ENCODE assay signal across 8 cellular contexts in the genomic region with DNA sequence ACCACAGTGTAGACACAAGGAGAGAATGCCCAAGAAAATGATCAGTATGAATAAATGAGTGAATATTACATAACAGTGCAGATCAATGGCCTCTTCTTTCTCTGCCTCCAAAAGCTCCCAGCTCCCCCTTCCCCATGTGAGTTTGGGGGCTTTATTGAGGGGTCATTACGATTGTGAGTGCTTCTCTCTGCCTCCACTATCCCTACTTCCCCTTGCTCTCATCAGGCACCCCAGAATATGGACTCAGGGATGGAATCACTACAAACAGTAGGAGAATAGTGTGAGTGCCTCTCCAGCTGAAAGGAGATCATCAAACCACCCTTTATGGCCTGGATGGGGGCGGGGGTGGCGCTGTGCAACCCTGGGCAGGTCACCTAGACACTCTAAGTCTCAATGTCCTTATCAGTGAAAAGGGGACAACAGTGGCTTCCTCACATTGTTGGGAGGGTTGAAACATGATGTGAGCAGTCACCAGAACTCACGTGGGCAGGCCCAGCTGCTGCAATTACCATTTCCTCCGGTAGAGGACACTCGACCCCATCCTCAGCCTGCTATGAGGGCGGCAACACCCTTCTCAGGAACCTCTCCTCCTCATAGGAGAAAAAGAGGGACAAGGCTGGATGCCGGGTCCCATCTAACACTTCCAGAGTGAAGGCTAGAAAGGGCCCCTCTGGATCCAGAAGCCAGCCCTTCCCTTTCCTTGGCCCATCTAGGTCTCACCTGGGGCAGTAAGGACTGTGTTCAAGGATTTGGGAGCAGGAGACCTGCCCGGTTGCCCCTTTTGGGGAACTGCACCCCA. TPM values are rescaled to one million over a fixed set of nuclear protein-coding genes. Genes with fewer than 3 reads are reported as not detected.
DNase-seq lines count a peak whose midpoint lies in the region; ATAC-seq and TF ChIP-seq lines count a peak whose summit lies in the region.

No MANE protein-coding gene starts in this region.

- no peaks in the 10 kb centered on the region for H3K36me3 Mint-ChIP-seq in activated CD4-positive, alpha-beta T cell treated with anti-CD3 and anti-CD28 coated beads, Interleukin-2, amount 10 ng/mL, durations not matched to agents 7 days and 5 days (ENCODE audit: low read depth)

- WGBS in lower leg skin, 2 donors: 11 to 13% methylated on average over 9 of the region's 9 CpGs

- ATAC-seq in HG03108 (IDR thresholded peaks at IDR 0.05; ENCODE audit: unreplicated experiment): peak; percentile 34
- ATAC-seq in GM19395 (IDR thresholded peaks at IDR 0.05; ENCODE audit: unreplicated experiment): no peak

- CTCF ChIA-PET in activated CD4-positive, alpha-beta T cell treated with anti-CD3 and anti-CD28 coated beads, Interleukin-2, amount 10 ng/mL, durations not matched to agents 7 days and 5 days (lab: Charles Lee): interaction anchor here (0.7 to 6.0 kb wide), 19 partner anchors 8 to 253 kb away, joined by 3 to 57 read pairs (median 4); partner anchors contain the start of gene PSMB3

- H3K27me3 Mint-ChIP-seq in activated CD4-positive, alpha-beta T cell treated with anti-CD3 and anti-CD28 coated beads, Interleukin-2, amount 10 ng/mL, durations not matched to agents 7 days and 5 days: peaks cover 10% of the 10 kb centered on the region

- H3K9me3 Mint-ChIP-seq in activated CD4-positive, alpha-beta T cell treated with anti-CD3 and anti-CD28 coated beads, Interleukin-2, amount 10 ng/mL, durations not matched to agents 7 days and 5 days: no peaks in the 10 kb centered on the region

- no peaks in the 10 kb centered on the region for H3K9me3 ChIP-seq in colonic mucosa

- H3K4me3 Mint-ChIP-seq in activated CD4-positive, alpha-beta T cell treated with anti-CD3 and anti-CD28 coated beads, Interleukin-2, amount 10 ng/mL, durations not matched to agents 7 days and 5 days: no peak overlapping the region

- peak overlapping the region; percentile 2 for H3K27ac Mint-ChIP-seq in activated CD4-positive, alpha-beta T cell treated with anti-CD3 and anti-CD28 coated beads, Interleukin-2, amount 10 ng/mL, durations not matched to agents 7 days and 5 days

- no peak overlapping the region for H3K4me3 ChIP-seq in colonic mucosa
- no peak overlapping the region for H3K4me3 ChIP-seq in lower leg skin (ENCODE audit: low read depth, poor library complexity, severe bottlenecking)

- DNase-seq in D341Med (ENCODE audit: low spot score) (peak; percentile 93), NCI-H526 (lab: John Stamatoyannopoulos, UW) (peak; percentile 45 to 89), colonic mucosa (peak; percentile 89), lower leg skin (ENCODE audit: low spot score in 2 of 2) (peak; percentile 85 to 96)
- peak; percentile 82 for DNase-seq in activated CD4-positive, alpha-beta T cell treated with anti-CD3 and anti-CD28 coated beads, Interleukin-2, amount 10 ng/mL, durations not matched to agents 7 days and 5 days
- DNase-seq in stimulated activated CD4-positive, alpha-beta T cell treated with anti-CD3 and anti-CD28 coated beads, Interleukin-4, amount 100 ng/mL, for 4 hours: peak; percentile 80 to 81

- H3K36me3 ChIP-seq in colonic mucosa: no peaks in the 10 kb centered on the region

- POLR2A ChIA-PET in activated CD4-positive, alpha-beta T cell treated with anti-CD3 and anti-CD28 coated beads, Interleukin-2, amount 10 ng/mL, durations not matched to agents 7 days and 5 days (lab: Charles Lee): no interaction called here

- no peak overlapping the region for H3K27ac ChIP-seq in colonic mucosa

- peak overlapping the region in 1 of 2 donors; percentile 43 for H3K9ac ChIP-seq in colonic mucosa (ENCODE audit: low read depth in 2 of 2, low read length in 2 of 2)

- peak; percentile 98 for TF ChIP-seq CTCF in colonic mucosa (IDR thresholded peaks at IDR 0.05)
- peak in 1 of 3 donors; percentile 98 for TF ChIP-seq CTCF in lower leg skin (IDR thresholded peaks at IDR 0.05)

- H3K4me1 ChIP-seq in colonic mucosa: no peaks in the 10 kb centered on the region

- no peak for TF ChIP-seq POLR2A in lower leg skin (IDR thresholded peaks at IDR 0.05)

- intact Hi-C loops in colonic mucosa (cut with DNase I): loop anchor here (2.0 kb wide), 1 partner anchor 58 kb away; no protein-coding TSS in a partner anchor
- intact Hi-C loops in lower leg skin (cut with DNase I; ENCODE audit: low total_unique reads): no loop called here

- H3K4me1 Mint-ChIP-seq in activated CD4-positive, alpha-beta T cell treated with anti-CD3 and anti-CD28 coated beads, Interleukin-2, amount 10 ng/mL, durations not matched to agents 7 days and 5 days: peaks cover 38% of the 10 kb centered on the region

- H3K27me3 ChIP-seq in colonic mucosa: peaks cover 27% of the 10 kb centered on the region

RNA-seq across cellular contexts. Expression of gene EPOP, which starts 2.1 kb away (rescaled TPM):
- total RNA-seq in activated CD4-positive, alpha-beta T cell treated with anti-CD3 and anti-CD28 coated beads, Interleukin-2, amount 10 ng/mL, durations not matched to agents 7 days and 5 days: 1 to 10 TPM; 7.5 to 7.8 TPM
- total RNA-seq in colonic mucosa (1 to 10 TPM; 1.1 to 1.8 TPM), lower leg skin (1 to 10 TPM; 1.8 to 8.7 (median 3.3) TPM)

RNA-seq across cellular contexts. Expression of gene MLLT6, which starts 28.2 kb away (rescaled TPM):
- 100 to 1,000 TPM; 251 to 264 TPM for total RNA-seq in activated CD4-positive, alpha-beta T cell treated with anti-CD3 and anti-CD28 coated beads, Interleukin-2, amount 10 ng/mL, durations not matched to agents 7 days and 5 days
- 100 to 1,000 TPM in 1 of 2 donors, 10 to 100 TPM in 1; 74.1 to 109 TPM for total RNA-seq in colonic mucosa
- 10 to 100 TPM; 46.1 to 85.0 (median 54.0) TPM for total RNA-seq in lower leg skin

RNA-seq across cellular contexts. Expression of gene CISD3, which starts 53.2 kb away (rescaled TPM):
- 10 to 100 TPM; 45.7 to 46.3 TPM for total RNA-seq in activated CD4-positive, alpha-beta T cell treated with anti-CD3 and anti-CD28 coated beads, Interleukin-2, amount 10 ng/mL, durations not matched to agents 7 days and 5 days
- total RNA-seq in colonic mucosa: 100 to 1,000 TPM in 1 of 2 donors, 10 to 100 TPM in 1; 82.2 to 152 TPM
- total RNA-seq in lower leg skin: 1 to 10 TPM; 3.7 to 7.8 (median 5.4) TPM

Comparison
In these comparisons a context has a peak if more than half of its experiments do, and no peak if none do; other contexts are left out.
1. RNA of gene CISD3, which starts 53.2 kb away (total RNA-seq): 82.2 to 152 TPM in colonic mucosa and 45.7 to 46.3 TPM in activated CD4-positive, alpha-beta T cell treated with anti-CD3 and anti-CD28 coated beads, Interleukin-2, amount 10 ng/mL, durations not matched to agents 7 days and 5 days; 3.7 to 7.8 TPM in lower leg skin; every median in the first group is over 4 times any median in the second.
2. Peak in every context shown above with its lines, with median percentiles within 50 percentile points of each other: DNase-seq.